19 cellular contexts compared by ENCODE assay signal in the genomic region with DNA sequence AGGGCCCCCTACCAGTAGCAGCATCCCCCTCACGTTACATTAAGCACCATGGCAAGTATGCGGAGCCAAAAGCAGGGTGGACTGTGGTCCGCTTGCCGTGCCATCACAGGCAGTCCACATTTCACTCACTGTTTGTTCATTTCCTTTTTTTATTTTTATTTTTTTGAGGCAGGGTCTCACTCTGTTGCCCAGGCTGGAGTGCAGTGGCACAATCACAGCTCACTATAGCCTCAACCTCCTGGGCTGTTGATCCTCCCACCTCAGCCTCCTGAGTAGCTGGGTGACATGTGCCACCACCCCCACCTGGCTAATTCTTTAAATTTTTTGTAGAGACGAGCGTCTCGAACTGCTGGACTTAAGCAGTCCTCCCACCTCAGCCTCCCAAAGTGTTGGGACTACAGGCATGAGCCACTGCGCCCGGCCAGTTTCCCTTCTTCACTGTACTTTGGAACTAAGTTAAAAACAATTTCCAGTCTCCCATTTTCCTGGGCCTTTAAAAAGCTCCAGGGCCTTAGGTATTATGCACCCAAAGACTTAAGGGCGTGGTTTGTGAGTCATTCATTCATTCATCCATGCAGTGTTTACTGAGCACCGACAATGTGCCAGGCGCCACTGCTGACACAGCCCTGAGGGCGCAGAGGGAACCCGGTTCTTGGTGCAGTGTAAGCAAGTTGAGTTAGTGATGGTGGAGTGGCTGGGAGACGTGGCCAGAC. TPM values are rescaled to one million over a fixed set of nuclear protein-coding genes. Genes with fewer than 3 reads are reported as not detected.
DNase-seq lines count a peak whose midpoint lies in the region; ATAC-seq, FAIRE-seq and TF ChIP-seq lines count a peak whose summit lies in the region.
"Had no signal": no experiment of that assay in that cellular context is flagged by ENCODE, and none has a peak within 500 bp of the region (broad histone marks: within the 10 kb centered on the region; RNA-seq: fewer than 3 reads in every experiment).

No MANE protein-coding gene starts in this region.

- TF ChIP-seq CTCF in H1 (IDR thresholded peaks at IDR 0.05; ENCODE audit: control extremely low read depth in 1 of 3, insufficient read depth in 1 of 3, low read depth in 1 of 3, low read length in 3 of 3), result no peak
- no peak for TF ChIP-seq CTCF in nephron progenitor cell (IDR thresholded peaks at IDR 0.05)

- H3K23ac ChIP-seq in H1 (ENCODE audit: insufficient read length) (no peak overlapping the region), neuronal stem cell (ENCODE audit: low read depth, low read length, poor library complexity) (peak overlapping the region; percentile 52)

- TF ChIP-seq RAD21 in H1 (IDR thresholded peaks at IDR 0.05 in 1 of 2, conservative IDR thresholded peaks at IDR 0.05 in 1 of 2; ENCODE audit: low read depth in 2 of 2, low read length in 2 of 2), result no peak

- H2BK12ac ChIP-seq in H1 (ENCODE audit: low read depth, low read length) (no peak overlapping the region; the same call in 1 of the 2 replicates), neuronal stem cell (ENCODE audit: low read length) (no peak overlapping the region)

- no peak for TF ChIP-seq EP300 in H1 (IDR thresholded peaks at IDR 0.05; ENCODE audit: borderline replicate concordance in 1 of 2, low read depth in 2 of 2, low read length in 2 of 2)

- H2AFZ ChIP-seq in H1 (ENCODE audit: low read length) (no peak overlapping the region), neuronal stem cell (ENCODE audit: low read length) (no peak overlapping the region)
- H2AFZ ChIP-seq: GM23338 had no signal

- no peak overlapping the region for H2BK20ac ChIP-seq in H1 (ENCODE audit: low read length)

- H3K4me3 Mint-ChIP-seq in nephron progenitor cell, result no peak overlapping the region
- H3K4me3 Mint-ChIP-seq: activated CD8-positive, alpha-beta memory T cell treated with anti-CD3 and anti-CD28 coated beads, Interleukin-2, amount 10 ng/mL, durations not matched to agents 7 days and 5 days; activated naive CD4-positive, alpha-beta T cell treated with anti-CD3 and anti-CD28 coated beads, Interleukin-2, amount 50 U/mL, for 24 hours; CD4-positive, CD25-positive, alpha-beta regulatory T cell; GM23338; neural crest cell; stimulated activated effector memory CD8-positive, alpha-beta T cell treated with anti-CD3 and anti-CD28 coated beads, Interleukin-12 subunit alpha, Interleukin-12 subunit beta, amount 100 ng/mL, for 72 hours had no signal

- no peak overlapping the region for H4K5ac ChIP-seq in H1 (ENCODE audit: insufficient read length, low read depth, low read length)

- H3K4me1 Mint-ChIP-seq in nephron progenitor cell, result peaks cover 5% of the 10 kb centered on the region
- H3K4me1 Mint-ChIP-seq: activated CD8-positive, alpha-beta memory T cell treated with anti-CD3 and anti-CD28 coated beads, Interleukin-2, amount 10 ng/mL, durations not matched to agents 7 days and 5 days; activated naive CD4-positive, alpha-beta T cell treated with anti-CD3 and anti-CD28 coated beads, Interleukin-2, amount 50 U/mL, for 24 hours; CD4-positive, CD25-positive, alpha-beta regulatory T cell; neural crest cell; stimulated activated effector memory CD8-positive, alpha-beta T cell treated with anti-CD3 and anti-CD28 coated beads, Interleukin-12 subunit alpha, Interleukin-12 subunit beta, amount 100 ng/mL, for 72 hours had no signal

- no peak overlapping the region for H3K56ac ChIP-seq in H1 (replicated peaks; ENCODE audit: insufficient read length, low read depth, low read length)

- H3K79me2 ChIP-seq in H1 (ENCODE audit: control insufficient read depth in 1 of 2, insufficient read depth in 2 of 2, low read length in 2 of 2), result no peaks in the 10 kb centered on the region

- 0 out of 2 replicates have a peak overlapping the region, but pooled peaks have one; percentile 31 for H2BK15ac ChIP-seq in H1 (ENCODE audit: low read length)
- peak overlapping the region; percentile 95 for H2BK15ac ChIP-seq in neuronal stem cell (ENCODE audit: low read length)

- H2AK5ac ChIP-seq in H1 (ENCODE audit: low read depth, low read length) (peak overlapping the region; percentile 65; the same call in 1 of the 2 replicates), neuronal stem cell (ENCODE audit: low read depth, low read length) (peak overlapping the region; percentile 93)

- DNase-seq in H4 (ENCODE audit: low spot score), result peak; percentile 71
- DNase-seq in NT2/D1 (ENCODE audit: low read depth, low spot score), result no peak
- DNase-seq in H1 (ENCODE audit: low read depth in 1 of 2, low spot score in 2 of 2), result no peak
- DNase-seq in neuronal stem cell (ENCODE audit: low spot score), result no peak
- no peak for DNase-seq in stimulated activated naive CD4-positive, alpha-beta T cell treated with Interleukin-2 at 50 U/mL for 16 hours (lab: John Stamatoyannopoulos, UW)
- no peak for DNase-seq in nephron progenitor cell
- no peak for DNase-seq in ecto neural progenitor cell (ENCODE audit: low spot score)
- DNase-seq: activated CD8-positive, alpha-beta memory T cell treated with anti-CD3 and anti-CD28 coated beads, Interleukin-2, amount 10 ng/mL, durations not matched to agents 7 days and 5 days; CD4-positive, CD25-positive, alpha-beta regulatory T cell; hypothalamus; MM.1S; stimulated activated CD4-positive, alpha-beta T cell treated with anti-CD3 and anti-CD28 coated beads, Interleukin-4, amount 100 ng/mL, for 4 hours; upper lobe of right lung had no signal

- H3K4me3 ChIP-seq in NT2/D1 (ENCODE audit: insufficient read length, low read depth) (no peak overlapping the region), H1 (ENCODE audit: extremely low read depth in 1 of 4, insufficient read depth in 2 of 4, low read depth in 3 of 4, low read length in 4 of 4) (no peak overlapping the region), neuronal stem cell (ENCODE audit: low read length in 2 of 2) (no peak overlapping the region)
- H3K4me3 ChIP-seq: GM23338, upper lobe of right lung had no signal

- no peak for FAIRE-seq in H1 (lab: Jason Lieb, UNC)

- H3K27ac ChIP-seq in H1 (ENCODE audit: low read depth, low read length) (no peak overlapping the region), neuronal stem cell (replicated peaks; ENCODE audit: low read length) (no peak overlapping the region)
- H3K27ac ChIP-seq: upper lobe of right lung had no signal

- H3K36me3 Mint-ChIP-seq in nephron progenitor cell (ENCODE audit: low read depth), result peaks cover 5% of the 10 kb centered on the region
- H3K36me3 Mint-ChIP-seq: activated CD8-positive, alpha-beta memory T cell treated with anti-CD3 and anti-CD28 coated beads, Interleukin-2, amount 10 ng/mL, durations not matched to agents 7 days and 5 days; activated naive CD4-positive, alpha-beta T cell treated with anti-CD3 and anti-CD28 coated beads, Interleukin-2, amount 50 U/mL, for 24 hours; CD4-positive, CD25-positive, alpha-beta regulatory T cell; stimulated activated effector memory CD8-positive, alpha-beta T cell treated with anti-CD3 and anti-CD28 coated beads, Interleukin-12 subunit alpha, Interleukin-12 subunit beta, amount 100 ng/mL, for 72 hours had no signal

- H3K14ac ChIP-seq in H1 (ENCODE audit: insufficient read length) (no peak overlapping the region), neuronal stem cell (ENCODE audit: low read length) (no peak overlapping the region)

- H3K4ac ChIP-seq in H1 (replicated peaks; ENCODE audit: insufficient read length, low read depth, low read length), result no peak overlapping the region
- H3K4ac ChIP-seq in neuronal stem cell (ENCODE audit: low read length), result no peak overlapping the region

- H3K36me3 ChIP-seq in NT2/D1 (ENCODE audit: insufficient read depth, insufficient read length, low read length), result no peaks in the 10 kb centered on the region
- H3K36me3 ChIP-seq in H1 (ENCODE audit: control insufficient read depth in 2 of 4, insufficient read depth in 4 of 4, low read length in 3 of 4), result no peaks in the 10 kb centered on the region
- no peaks in the 10 kb centered on the region for H3K36me3 ChIP-seq in neuronal stem cell (replicated peaks in 1 of 2; ENCODE audit: control insufficient read depth in 2 of 2, insufficient read depth in 2 of 2, low read length in 2 of 2)
- H3K36me3 ChIP-seq: upper lobe of right lung had no signal

- no peak for ATAC-seq in GM18519 (IDR thresholded peaks at IDR 0.05; ENCODE audit: low FRiP score, unreplicated experiment)
- ATAC-seq: activated CD8-positive, alpha-beta memory T cell treated with anti-CD3 and anti-CD28 coated beads, Interleukin-2, amount 10 ng/mL, durations not matched to agents 7 days and 5 days; sciatic nerve; stimulated activated effector memory CD8-positive, alpha-beta T cell treated with anti-CD3 and anti-CD28 coated beads, Interleukin-12 subunit alpha, Interleukin-12 subunit beta, amount 100 ng/mL, for 72 hours; upper lobe of right lung had no signal

- H3K9me3 ChIP-seq in NT2/D1 (ENCODE audit: insufficient read depth, low read length) (no peaks in the 10 kb centered on the region), H1 (ENCODE audit: insufficient read depth in 2 of 2, low read depth in 1 of 2, low read length in 1 of 2) (no peaks in the 10 kb centered on the region), neuronal stem cell (replicated peaks in 1 of 2; ENCODE audit: control insufficient read depth in 2 of 2, insufficient read depth in 1 of 2, low read depth in 1 of 2, low read length in 2 of 2) (no peaks in the 10 kb centered on the region)
- H3K9me3 ChIP-seq: upper lobe of right lung had no signal

- 0 out of 2 replicates have a peak overlapping the region, but pooled peaks have one; percentile 66 for H4K8ac ChIP-seq in H1 (ENCODE audit: extremely low read depth, insufficient read depth, low read length)
- H4K8ac ChIP-seq in neuronal stem cell (ENCODE audit: low read depth, low read length), result no peak overlapping the region

- H2BK5ac ChIP-seq in H1 (ENCODE audit: low read depth, low read length) (no peak overlapping the region), neuronal stem cell (ENCODE audit: low read length) (no peak overlapping the region)

- TF ChIP-seq POLR2A in H1 (IDR thresholded peaks at IDR 0.05; ENCODE audit: control extremely low read depth in 1 of 2, low read depth in 2 of 2, low read length in 2 of 2), result no peak

- H3K27me3 Mint-ChIP-seq in nephron progenitor cell (ENCODE audit: low read depth, poor library complexity), result peaks cover 17% of the 10 kb centered on the region
- H3K27me3 Mint-ChIP-seq: activated CD8-positive, alpha-beta memory T cell treated with anti-CD3 and anti-CD28 coated beads, Interleukin-2, amount 10 ng/mL, durations not matched to agents 7 days and 5 days had no signal

- H3K4me1 ChIP-seq in NT2/D1 (ENCODE audit: insufficient read depth, insufficient read length) (peaks cover 20% of the 10 kb centered on the region), H1 (replicated peaks in 1 of 4; ENCODE audit: control insufficient read depth in 3 of 4, insufficient read depth in 4 of 4, low read length in 3 of 4) (no peaks in the 10 kb centered on the region; a peak in 1 of 7 replicates), neuronal stem cell (ENCODE audit: control insufficient read depth in 2 of 2, insufficient read depth in 1 of 2, low read depth in 1 of 2, low read length in 2 of 2) (no peaks in the 10 kb centered on the region)
- H3K4me1 ChIP-seq: upper lobe of right lung had no signal

- H3K27me3 ChIP-seq in NT2/D1 (ENCODE audit: insufficient read depth, insufficient read length), result no peaks in the 10 kb centered on the region
- H3K27me3 ChIP-seq in H1 (replicated peaks in 1 of 4; ENCODE audit: control insufficient read depth in 3 of 4, extremely low read depth in 1 of 4, insufficient read depth in 3 of 4, low read length in 3 of 4), result no peaks in the 10 kb centered on the region
- peaks cover 0 to 27% (median 0%) of the 10 kb centered on the region in 3 experiments for H3K27me3 ChIP-seq in neuronal stem cell (ENCODE audit: control insufficient read depth in 3 of 3, insufficient read depth in 3 of 3, low read depth in 1 of 3, low read length in 3 of 3)

- no peaks in the 10 kb centered on the region for H3K23me2 ChIP-seq in H1 (ENCODE audit: low read depth, low read length)

- H4K20me1 ChIP-seq in H1 (replicated peaks in 1 of 2; ENCODE audit: control insufficient read depth in 1 of 2, insufficient read depth in 2 of 2, low read length in 2 of 2), result no peaks in the 10 kb centered on the region

- no peak overlapping the region for H3K4me2 ChIP-seq in H1 (ENCODE audit: insufficient read depth in 1 of 2, low read depth in 2 of 2, low read length in 2 of 2)
- no peak overlapping the region for H3K4me2 ChIP-seq in neuronal stem cell (ENCODE audit: insufficient read depth, low read length, poor library complexity, severe bottlenecking)
- H3K4me2 ChIP-seq: GM23338 had no signal

- peak overlapping the region; percentile 33 for H3K9ac ChIP-seq in NT2/D1 (ENCODE audit: insufficient read length, low read depth)
- H3K9ac ChIP-seq in H1 (replicated peaks in 1 of 4; ENCODE audit: extremely low read depth in 1 of 4, low read depth in 3 of 4, low read length in 3 of 4), result no peak overlapping the region
- H3K9ac ChIP-seq in neuronal stem cell (ENCODE audit: low read depth, low read length, poor library complexity), result no peak overlapping the region

- H3K27ac Mint-ChIP-seq in nephron progenitor cell, result no peak overlapping the region
- H3K27ac Mint-ChIP-seq: activated CD8-positive, alpha-beta memory T cell treated with anti-CD3 and anti-CD28 coated beads, Interleukin-2, amount 10 ng/mL, durations not matched to agents 7 days and 5 days; activated naive CD4-positive, alpha-beta T cell treated with anti-CD3 and anti-CD28 coated beads, Interleukin-2, amount 50 U/mL, for 24 hours; GM23338; stimulated activated effector memory CD8-positive, alpha-beta T cell treated with anti-CD3 and anti-CD28 coated beads, Interleukin-12 subunit alpha, Interleukin-12 subunit beta, amount 100 ng/mL, for 72 hours had no signal

- no peak overlapping the region for H2BK120ac ChIP-seq in H1 (replicated peaks; ENCODE audit: low read depth, low read length)
- H2BK120ac ChIP-seq in neuronal stem cell (ENCODE audit: low read depth, low read length), result no peak overlapping the region

- H4K91ac ChIP-seq in H1 (replicated peaks; ENCODE audit: insufficient read length, low read length) (no peak overlapping the region), neuronal stem cell (ENCODE audit: low read depth, low read length, poor library complexity) (peak overlapping the region; percentile 9)

- H3K18ac ChIP-seq in H1 (ENCODE audit: extremely low read depth, low read length), result no peak overlapping the region
- H3K18ac ChIP-seq in neuronal stem cell (ENCODE audit: low read length), result peak overlapping the region; percentile 72

- POLR2A ChIA-PET in H1 (lab: Charles Lee; ENCODE audit: partially characterized antibody), result interaction anchor here (0.8 to 1.2 kb wide), 2 partner anchors 12 to 20 kb away, joined by 3 read pairs; partner anchors contain the start of gene PRRX2

- CTCF ChIA-PET in H1 (lab: Charles Lee; ENCODE audit: partially characterized antibody), result interaction anchor here (0.5 to 2.7 kb wide), 5 partner anchors 11 to 122 kb away, joined by 3 to 17 read pairs (median 3); no protein-coding TSS in a partner anchor

- WGBS in H1 (ENCODE audit: extremely low coverage in 1 of 2, insufficient coverage in 1 of 2, insufficient read length in 1 of 2, insufficient replicate concordance in 2 of 2, low coverage in 1 of 2, low lambda C conversion rate in 2 of 2, missing lambda C conversion rate in 1 of 2), 2 experiments, result 93% methylated on average over 15 of the region's 15 CpGs; no CpG with 5 or more reads in 1 of the 2 experiments
- WGBS in neuronal stem cell (ENCODE audit: extremely low coverage in 2 of 2, insufficient read length in 2 of 2, insufficient replicate concordance in 1 of 2), 2 donors, result no CpG with 5 or more reads among the region's 15 CpGs

- H3K79me1 ChIP-seq in H1 (ENCODE audit: low read depth, low read length) (no peaks in the 10 kb centered on the region), neuronal stem cell (ENCODE audit: low read depth, low read length) (peaks cover 2% of the 10 kb centered on the region)

- no peaks in the 10 kb centered on the region for H3K9me3 Mint-ChIP-seq in nephron progenitor cell
- H3K9me3 Mint-ChIP-seq: activated naive CD4-positive, alpha-beta T cell treated with anti-CD3 and anti-CD28 coated beads, Interleukin-2, amount 50 U/mL, for 24 hours; CD4-positive, CD25-positive, alpha-beta regulatory T cell; GM23338; neural crest cell; stimulated activated effector memory CD8-positive, alpha-beta T cell treated with anti-CD3 and anti-CD28 coated beads, Interleukin-12 subunit alpha, Interleukin-12 subunit beta, amount 100 ng/mL, for 72 hours had no signal

RNA-seq across cellular contexts. Expression of gene PRRX2, which starts 19.9 kb away (rescaled TPM):
- 16.5 and 18.9 TPM in 2 replicates for total RNA-seq in H4 (2014; rRNA removed; shearing (Covaris generic))
- 5.8 and 7.1 TPM in 2 replicates for total RNA-seq in H1 (2021; fragmentation: NEBNext Ultra II Directional; extraction: Animal tissue kit (Norgen Biotek cat#: 25700))
- polyA plus RNA-seq in H1 (2011; rRNA removed), result 9.2 and 10.9 TPM in 2 replicates
- 6.7 TPM for polyA plus RNA-seq in H1 (2011; cell fraction: cytosol; rRNA removed)
- polyA plus RNA-seq in H1 (2011; cell fraction: nucleus; rRNA removed), result 5.3 TPM
- polyA plus RNA-seq in H1 (2012, experiment 1 of 2), result 1.6 to 5.6 TPM (median 4.0 TPM) in 4 replicates
- 5.6 TPM for polyA plus RNA-seq in H1 (2012, experiment 2 of 2)
- polyA plus RNA-seq in H1 (2013, experiment 1 of 2), result 7.2 TPM
- 7.7 TPM for polyA plus RNA-seq in H1 (2013, experiment 2 of 2)
- polyA minus RNA-seq in H1 (2011; rRNA and poly(A)+ RNA removed), result 0.46 and 0.57 TPM in 2 replicates
- 2.1 TPM for polyA minus RNA-seq in H1 (2011; cell fraction: cytosol; rRNA and poly(A)+ RNA removed)
- 1.3 TPM for polyA minus RNA-seq in H1 (2011; cell fraction: nucleus; rRNA and poly(A)+ RNA removed)
- 26.3 TPM for polyA plus RNA-seq in neuronal stem cell (2013, experiment 1 of 2)
- 25.0 TPM for polyA plus RNA-seq in neuronal stem cell (2013, experiment 2 of 2)
- total RNA-seq: CD4-positive, CD25-positive, alpha-beta regulatory T cell had no signal
- polyA plus RNA-seq: CD4-positive, CD25-positive, alpha-beta regulatory T cell had no signal

RNA-seq across cellular contexts. Expression of gene ASB6, which starts 43.4 kb away (rescaled TPM):
- 8.3 and 13.3 TPM in 2 replicates for total RNA-seq in H4 (2014; rRNA removed; shearing (Covaris generic))
- total RNA-seq in H1 (2021; fragmentation: NEBNext Ultra II Directional; extraction: Animal tissue kit (Norgen Biotek cat#: 25700)), result 17.3 TPM in 2 replicates
- 14.0 and 19.7 TPM in 2 replicates for polyA plus RNA-seq in H1 (2011; rRNA removed)
- polyA plus RNA-seq in H1 (2011; cell fraction: cytosol; rRNA removed), result 16.1 TPM
- 28.1 TPM for polyA plus RNA-seq in H1 (2011; cell fraction: nucleus; rRNA removed)
- polyA plus RNA-seq in H1 (2012, experiment 1 of 2), result 9.6 to 16.5 TPM (median 14.9 TPM) in 4 replicates
- polyA plus RNA-seq in H1 (2012, experiment 2 of 2), result 14.4 TPM
- 12.1 TPM for polyA plus RNA-seq in H1 (2013, experiment 1 of 2)
- 12.0 TPM for polyA plus RNA-seq in H1 (2013, experiment 2 of 2)
- 8.4 and 11.0 TPM in 2 replicates for polyA minus RNA-seq in H1 (2011; rRNA and poly(A)+ RNA removed)
- 7.3 TPM for polyA minus RNA-seq in H1 (2011; cell fraction: cytosol; rRNA and poly(A)+ RNA removed)
- polyA minus RNA-seq in H1 (2011; cell fraction: nucleus; rRNA and poly(A)+ RNA removed), result 9.7 TPM
- 10.1 TPM for polyA plus RNA-seq in neuronal stem cell (2013, experiment 1 of 2)
- 10.5 TPM for polyA plus RNA-seq in neuronal stem cell (2013, experiment 2 of 2)

RNA-seq across cellular contexts. Expression of gene NTMT1, which starts 59.4 kb away (rescaled TPM):
- 42.0 and 47.8 TPM in 2 replicates for total RNA-seq in H4 (2014; rRNA removed; shearing (Covaris generic))
- 66.1 and 70.2 TPM in 2 replicates for total RNA-seq in H1 (2021; fragmentation: NEBNext Ultra II Directional; extraction: Animal tissue kit (Norgen Biotek cat#: 25700))
- polyA plus RNA-seq in H1 (2011; rRNA removed), result 66.8 and 72.0 TPM in 2 replicates
- polyA plus RNA-seq in H1 (2011; cell fraction: cytosol; rRNA removed), result 74.2 TPM
- polyA plus RNA-seq in H1 (2011; cell fraction: nucleus; rRNA removed), result 49.9 TPM
- polyA plus RNA-seq in H1 (2012, experiment 1 of 2), result 50.4 to 65.9 TPM (median 63.1 TPM) in 4 replicates
- 54.6 TPM for polyA plus RNA-seq in H1 (2012, experiment 2 of 2)
- 37.6 TPM for polyA plus RNA-seq in H1 (2013, experiment 1 of 2)
- polyA plus RNA-seq in H1 (2013, experiment 2 of 2), result 37.1 TPM
- polyA minus RNA-seq in H1 (2011; rRNA and poly(A)+ RNA removed), result 27.6 and 39.4 TPM in 2 replicates
- 13.7 TPM for polyA minus RNA-seq in H1 (2011; cell fraction: cytosol; rRNA and poly(A)+ RNA removed)
- polyA minus RNA-seq in H1 (2011; cell fraction: nucleus; rRNA and poly(A)+ RNA removed), result 22.0 TPM
- polyA plus RNA-seq in neuronal stem cell (2013, experiment 1 of 2), result 24.4 TPM
- polyA plus RNA-seq in neuronal stem cell (2013, experiment 2 of 2), result 22.5 TPM
